In the genomic region with DNA sequence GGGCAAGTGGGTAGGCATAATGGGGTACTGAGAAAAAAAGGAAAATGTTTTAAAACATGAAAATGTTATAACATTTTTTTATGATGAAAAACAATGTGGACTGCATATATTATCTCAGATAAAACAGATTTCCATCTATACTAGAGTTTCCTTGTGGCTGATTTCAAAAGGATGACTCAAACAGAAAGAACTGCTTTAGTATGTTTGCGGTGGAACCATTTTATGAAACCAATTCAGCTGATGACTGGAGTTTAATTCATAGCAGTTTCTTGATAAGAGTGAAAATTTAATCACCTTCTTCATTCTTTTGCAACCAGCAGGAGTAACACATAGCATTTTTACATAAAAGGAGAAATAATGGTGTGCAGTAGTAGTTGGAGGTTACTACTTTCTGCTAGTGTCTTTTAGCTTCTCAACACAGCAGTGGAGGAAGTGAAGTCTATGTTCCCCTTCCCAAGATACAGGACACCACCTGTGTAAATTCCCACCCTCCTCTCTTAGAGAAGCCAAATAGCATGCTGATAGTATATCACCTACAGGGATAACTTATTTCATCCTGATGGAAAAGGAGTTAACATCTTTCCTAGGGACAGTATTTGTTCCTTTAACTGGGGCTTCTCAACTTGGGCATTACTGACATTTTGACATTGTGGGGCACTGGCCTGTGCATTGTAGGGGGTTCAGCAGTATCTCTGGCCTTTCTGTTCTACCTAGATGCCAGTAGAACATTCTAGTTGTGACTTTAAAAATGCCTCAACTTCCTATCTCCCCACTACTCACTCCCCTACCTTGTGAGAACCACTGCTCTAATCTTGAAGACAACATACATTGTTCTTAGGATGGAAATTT, we compare ENCODE assay signal across 9 cellular contexts.
DNase-seq lines count a peak whose midpoint lies in the region; ATAC-seq and TF ChIP-seq lines count a peak whose summit lies in the region.
"Had no signal": no experiment of that assay in that cellular context is flagged by ENCODE, and none has a peak within 500 bp of the region (broad histone marks: within the 10 kb centered on the region; RNA-seq: fewer than 3 reads in every experiment).

No MANE protein-coding gene starts in this region.

- no peak overlapping the region for H3K4me3 ChIP-seq in astrocyte of the cerebellum (ENCODE audit: low read depth, low read length)
- H3K4me3 ChIP-seq in muscle layer of duodenum (ENCODE audit: low read depth in 1 of 2, low read length in 2 of 2): no peak overlapping the region
- H3K4me3 ChIP-seq: heart right ventricle had no signal

- in situ Hi-C loops in astrocyte of the cerebellum (cut with HindIII; ENCODE audit: low sequenced_read_pairs): no loop called here

- H3K36me3 ChIP-seq in muscle layer of duodenum (ENCODE audit: control insufficient read depth in 1 of 2, insufficient read depth in 2 of 2, low read length in 2 of 2): no peaks in the 10 kb centered on the region
- H3K36me3 ChIP-seq: heart right ventricle had no signal

- no peak for TF ChIP-seq CTCF in astrocyte of the cerebellum (IDR thresholded peaks at IDR 0.05; ENCODE audit: low read depth, low read length, missing control alignments)

- peak overlapping the region; percentile 74 for H3K27ac ChIP-seq in muscle layer of duodenum (ENCODE audit: low read length)

- H3K9me3 ChIP-seq in muscle layer of duodenum (ENCODE audit: control insufficient read depth in 1 of 2, low read length in 2 of 2): no peaks in the 10 kb centered on the region
- H3K9me3 ChIP-seq: heart right ventricle had no signal

- no peaks in the 10 kb centered on the region for H3K27me3 ChIP-seq in muscle layer of duodenum (ENCODE audit: low read depth, low read length)
- H3K27me3 ChIP-seq: heart right ventricle had no signal

- peaks cover 20 to 33% of the 10 kb centered on the region in 2 donors for H3K4me1 ChIP-seq in muscle layer of duodenum (ENCODE audit: control insufficient read depth in 1 of 2, insufficient read depth in 2 of 2, low read length in 2 of 2)

- ATAC-seq in GM19372 (IDR thresholded peaks at IDR 0.05; ENCODE audit: low read depth, unreplicated experiment) (peak; percentile 40), HG03571 (IDR thresholded peaks at IDR 0.05; ENCODE audit: unreplicated experiment) (peak; percentile 21)

- DNase-seq in CD1c-positive myeloid dendritic cell (ENCODE audit: extremely low spot score): peak; percentile 58
- peak; percentile 66 for DNase-seq in astrocyte of the cerebellum (ENCODE audit: low read depth)
- no peak for DNase-seq in NCI-H1417 (lab: John Stamatoyannopoulos, UW)
- DNase-seq in midbrain (lab: John Stamatoyannopoulos, UW): no peak
- DNase-seq in inferior parietal cortex (ENCODE audit: extremely low spot score): no peak
- DNase-seq: heart right ventricle had no signal

Comparison
In these comparisons a context has a peak if more than half of its experiments do, and no peak if none do; other contexts are left out.
1. DNase-seq: peak in CD1c-positive myeloid dendritic cell (single experiment) and astrocyte of the cerebellum (single experiment); none in NCI-H1417 (0 of 3), midbrain (single experiment) and inferior parietal cortex (single experiment).